ENCODE assay signal across 9 cellular contexts in genomic region chr6:121437861-121438651, GRCh38. TPM values are rescaled to one million over a fixed set of nuclear protein-coding genes. Genes with fewer than 3 reads are reported as not detected.
DNase-seq lines count a peak whose midpoint lies in the region; TF ChIP-seq lines count a peak whose summit lies in the region.
"Had no signal": no experiment of that assay in that cellular context is flagged by ENCODE, and none has a peak within 500 bp of the region (broad histone marks: within the 10 kb centered on the region; RNA-seq: fewer than 3 reads in every experiment).

No MANE protein-coding gene starts in this region.

- H3K9me3 Mint-ChIP-seq in T-helper 1 cell treated with Interleukin-12 subunit alpha and Interleukin-12 subunit beta and Interleukin-4 antibody, amounts not matched to agents 30 μg/mL and 1 μg/mL, for 36 hours, result no peaks in the 10 kb centered on the region
- no peaks in the 10 kb centered on the region for H3K9me3 Mint-ChIP-seq in MCF 10A (ENCODE audit: unreplicated experiment)
- H3K9me3 Mint-ChIP-seq: CD4-positive, CD25-positive, alpha-beta regulatory T cell had no signal

- DNase-seq in T-helper 1 cell (no peak), MCF 10A (ENCODE audit: unreplicated experiment) (no peak), kidney epithelial cell (ENCODE audit: low read depth) (no peak), testis (peak; percentile 79), GM10266 (ENCODE audit: extremely low spot score) (no peak), putamen (ENCODE audit: low spot score) (no peak), NCI-H146 (lab: John Stamatoyannopoulos, UW) (no peak)
- DNase-seq: CD4-positive, CD25-positive, alpha-beta regulatory T cell had no signal

- peaks cover 11% of the 10 kb centered on the region for H3K4me1 Mint-ChIP-seq in T-helper 1 cell treated with Interleukin-12 subunit alpha and Interleukin-12 subunit beta and Interleukin-4 antibody, amounts not matched to agents 30 μg/mL and 1 μg/mL, for 36 hours (ENCODE audit: low read depth)
- H3K4me1 Mint-ChIP-seq in MCF 10A (ENCODE audit: insufficient read depth, unreplicated experiment), result peaks cover 7% of the 10 kb centered on the region

- TF ChIP-seq CTCF in MCF 10A (IDR thresholded peaks at IDR 0.05; ENCODE audit: unreplicated experiment) (no peak), kidney epithelial cell (IDR thresholded peaks at IDR 0.05; ENCODE audit: insufficient read depth, low read length, poor library complexity, severe bottlenecking) (no peak), testis (IDR thresholded peaks at IDR 0.05) (no peak), GM10266 (IDR thresholded peaks at IDR 0.05; ENCODE audit: control insufficient read depth, insufficient read depth, low read depth, missing control alignments) (no peak)

- H3K27ac ChIP-seq in testis, result peak overlapping the region; percentile 81 to 83

- POLR2A ChIA-PET in MCF 10A (lab: Yijun Ruan, JAX), result interaction anchor here (1.0 kb wide), 1 partner anchor 95 kb away, joined by 6 read pairs; no protein-coding TSS in a partner anchor

- no TSS peak for BruUV-seq in MCF 10A (replicated peaks; lab: Mats Ljungman, UMichigan)

- peaks cover 49% of the 10 kb centered on the region for H3K27me3 Mint-ChIP-seq in T-helper 1 cell treated with Interleukin-12 subunit alpha and Interleukin-12 subunit beta and Interleukin-4 antibody, amounts not matched to agents 30 μg/mL and 1 μg/mL, for 36 hours (ENCODE audit: low read depth)
- no peaks in the 10 kb centered on the region for H3K27me3 Mint-ChIP-seq in MCF 10A (ENCODE audit: insufficient read depth, unreplicated experiment)

- no peak for TF ChIP-seq POLR2A in testis (IDR thresholded peaks at IDR 0.05)

- no peaks in the 10 kb centered on the region for H3K36me3 ChIP-seq in kidney epithelial cell (ENCODE audit: control insufficient read depth, insufficient read depth, low read length)
- H3K36me3 ChIP-seq in testis (ENCODE audit: low read depth, missing control alignments), result no peaks in the 10 kb centered on the region

- intact Hi-C loops in MCF 10A (cut with micrococcal nuclease) (no loop called here), testis (cut with DNase I; ENCODE audit: low total_unique reads) (no loop called here)

- peaks cover 5% of the 10 kb centered on the region for H3K4me1 ChIP-seq in testis

- H3K4me3 Mint-ChIP-seq in T-helper 1 cell treated with Interleukin-12 subunit alpha and Interleukin-12 subunit beta and Interleukin-4 antibody, amounts not matched to agents 30 μg/mL and 1 μg/mL, for 36 hours, result peak overlapping the region; percentile 80
- H3K4me3 Mint-ChIP-seq in MCF 10A (ENCODE audit: unreplicated experiment), result peak overlapping the region; percentile 65

- H3K27me3 ChIP-seq in kidney epithelial cell (ENCODE audit: control insufficient read depth, insufficient read depth, low read length) (no peaks in the 10 kb centered on the region), testis (no peaks in the 10 kb centered on the region)

- no peaks in the 10 kb centered on the region for H3K9me3 ChIP-seq in testis

- H3K4me3 ChIP-seq in kidney epithelial cell (ENCODE audit: low read depth, low read length), result peak overlapping the region; percentile 71
- peak overlapping the region; percentile 55 to 79 for H3K4me3 ChIP-seq in testis

- 11 to 15% methylated on average over 17 of the region's 17 CpGs for WGBS in testis, 2 donors

- CTCF ChIA-PET in MCF 10A (lab: Yijun Ruan, JAX), result interaction anchor here (0.9 to 1.3 kb wide), 2 partner anchors 8 to 67 kb away, joined by 4 to 5 read pairs; no protein-coding TSS in a partner anchor

- H3K36me3 Mint-ChIP-seq in T-helper 1 cell treated with Interleukin-12 subunit alpha and Interleukin-12 subunit beta and Interleukin-4 antibody, amounts not matched to agents 30 μg/mL and 1 μg/mL, for 36 hours (ENCODE audit: low read depth), result peaks cover 2% of the 10 kb centered on the region
- no peaks in the 10 kb centered on the region for H3K36me3 Mint-ChIP-seq in MCF 10A (ENCODE audit: insufficient read depth, unreplicated experiment)
- H3K36me3 Mint-ChIP-seq: CD4-positive, CD25-positive, alpha-beta regulatory T cell had no signal

- H3K27ac Mint-ChIP-seq in T-helper 1 cell treated with Interleukin-12 subunit alpha and Interleukin-12 subunit beta and Interleukin-4 antibody, amounts not matched to agents 30 μg/mL and 1 μg/mL, for 36 hours, result no peak overlapping the region
- no peak overlapping the region for H3K27ac Mint-ChIP-seq in MCF 10A (ENCODE audit: low read depth, unreplicated experiment)
- H3K27ac Mint-ChIP-seq: CD4-positive, CD25-positive, alpha-beta regulatory T cell had no signal

RNA-seq across cellular contexts. Expression of gene GJA1, which starts 2.6 kb away (rescaled TPM):
- total RNA-seq in MCF 10A (2022) (not detected in 2 replicates), kidney epithelial cell (299 and 300 TPM in 2 replicates), testis (10 to 100 TPM; 61.0 to 64.0 TPM)
- 81.2 TPM for polyA plus RNA-seq in testis (ENCODE audit: insufficient read depth, low read depth, low replicate concordance)
- total RNA-seq: CD4-positive, CD25-positive, alpha-beta regulatory T cell had no signal
- polyA plus RNA-seq: CD4-positive, CD25-positive, alpha-beta regulatory T cell had no signal

Comparison
In these comparisons a context has a peak if more than half of its experiments do, and no peak if none do; other contexts are left out.
1. RNA of gene GJA1, which starts 2.6 kb away (total RNA-seq): 299 to 300 TPM in kidney epithelial cell and 61.0 to 64.0 TPM in testis; not detected in MCF 10A; every median in the first group is over 10 times any median in the second.